ENCODE assay signal across 12 cellular contexts in the genomic region with DNA sequence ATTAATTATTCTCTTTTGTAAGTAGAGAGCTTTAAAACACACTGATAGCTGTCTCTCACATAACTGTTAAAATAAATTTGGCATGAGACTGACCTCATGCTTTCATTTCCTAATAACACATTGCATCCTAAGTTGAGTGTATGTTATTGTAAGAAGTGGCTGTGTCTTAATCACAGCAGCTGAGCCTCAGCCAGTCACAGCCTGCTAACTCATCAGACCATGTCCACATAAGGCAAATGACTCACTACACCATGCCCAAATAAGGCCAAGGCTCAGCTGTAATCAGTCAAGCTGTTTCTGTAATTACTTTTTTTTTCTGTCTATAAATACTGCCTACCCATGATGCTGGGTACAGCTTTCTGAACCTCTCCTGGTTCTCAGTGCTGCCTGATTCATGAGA.
DNase-seq lines count a peak whose midpoint lies in the region; ATAC-seq lines count a peak whose summit lies in the region.
"Had no signal": no experiment of that assay in that cellular context is flagged by ENCODE, and none has a peak within 500 bp of the region (broad histone marks: within the 10 kb centered on the region; RNA-seq: fewer than 3 reads in every experiment).

No MANE protein-coding gene starts in this region.

- DNase-seq in DMS53 (lab: John Stamatoyannopoulos, UW) (peak; percentile 50), DMS53 treated with DMSO at 0.1 percent for 48 hours (lab: John Stamatoyannopoulos, UW; ENCODE audit: unreplicated experiment) (no peak), amniotic epithelial cell (ENCODE audit: low read depth) (peak; percentile 92), skeletal muscle cell (ENCODE audit: low read depth) (peak; percentile 23), HPDE6-E6E7 (ENCODE audit: extremely low spot score) (no peak)
- DNase-seq in activated T-cell treated with anti-CD3 and anti-CD28 coated beads, Interleukin-2, amount 50 U/mL, for 4 hours, result no peak
- DNase-seq: 8988T, NCI-H2081 treated with DMSO at 0.1 percent for 48 hours had no signal

- H3K4me3 ChIP-seq in skeletal muscle cell (ENCODE audit: low read depth, low read length), result no peak overlapping the region

- no peaks in the 10 kb centered on the region for H3K4me1 Mint-ChIP-seq in activated T-cell treated with anti-CD3 and anti-CD28 coated beads, Interleukin-2, amount 50 U/mL, for 4 hours (ENCODE audit: low read depth)
- H3K4me1 Mint-ChIP-seq: memory B cell had no signal

- ATAC-seq in HG03457 (IDR thresholded peaks at IDR 0.05; ENCODE audit: unreplicated experiment), result peak; percentile 67
- ATAC-seq in activated T-cell treated with anti-CD3 and anti-CD28 coated beads, Interleukin-2, amount 50 U/mL, for 4 hours, result no peak
- ATAC-seq in GM21529 (IDR thresholded peaks at IDR 0.05; ENCODE audit: unreplicated experiment), result no peak

- H3K4me3 Mint-ChIP-seq in activated T-cell treated with anti-CD3 and anti-CD28 coated beads, Interleukin-2, amount 50 U/mL, for 4 hours, result no peak overlapping the region
- H3K4me3 Mint-ChIP-seq: memory B cell; T-helper 2 cell treated with Interferon-gamma antibody and Interleukin-4, amounts not matched to agents 5 μg/mL and 100 μg/mL, for 36 hours had no signal

- peaks cover 3% of the 10 kb centered on the region for H3K9me3 Mint-ChIP-seq in activated T-cell treated with anti-CD3 and anti-CD28 coated beads, Interleukin-2, amount 50 U/mL, for 4 hours

- no peaks in the 10 kb centered on the region for H3K27me3 Mint-ChIP-seq in activated T-cell treated with anti-CD3 and anti-CD28 coated beads, Interleukin-2, amount 50 U/mL, for 4 hours (ENCODE audit: low read depth)
- H3K27me3 Mint-ChIP-seq: memory B cell had no signal

- H3K36me3 Mint-ChIP-seq in activated T-cell treated with anti-CD3 and anti-CD28 coated beads, Interleukin-2, amount 50 U/mL, for 4 hours (ENCODE audit: insufficient read depth), result no peaks in the 10 kb centered on the region
- H3K36me3 Mint-ChIP-seq: memory B cell had no signal

Comparison
In these comparisons a context has a peak if more than half of its experiments do, and no peak if none do; other contexts are left out.
1. DNase-seq: peak in DMS53 (single experiment), amniotic epithelial cell (single experiment) and skeletal muscle cell (single experiment); none in DMS53 treated with DMSO at 0.1 percent for 48 hours (single experiment), activated T-cell treated with anti-CD3 and anti-CD28 coated beads, Interleukin-2, amount 50 U/mL, for 4 hours (single experiment) and HPDE6-E6E7 (single experiment).